Comparison of ENCODE assay signal across 8 cellular contexts in genomic region chr1:25544819-25545218, GRCh38. TPM values are rescaled to one million over a fixed set of nuclear protein-coding genes. Genes with fewer than 3 reads are reported as not detected.
A peak's percentile ranks its signal among the peaks of the same experiment; 100 is the strongest.
DNase-seq lines count a peak whose midpoint lies in the region; TF ChIP-seq lines count a peak whose summit lies in the region.

No MANE protein-coding gene starts in this region.

- no peak overlapping the region for H2AFZ ChIP-seq in H9 (ENCODE audit: low read length)

- H2BK20ac ChIP-seq in H9 (ENCODE audit: low read depth, low read length, poor library complexity, severe bottlenecking), result no peak overlapping the region

- no peak overlapping the region for H3K23ac ChIP-seq in H9 (ENCODE audit: insufficient read length, low read depth, low read length)

- H3K4me1 ChIP-seq in H9 (ENCODE audit: insufficient read depth, low read length), result peaks cover 3% of the 10 kb centered on the region; the same call in 1 of the 2 replicates

- no peak overlapping the region for H2BK5ac ChIP-seq in H9 (ENCODE audit: insufficient read length, low read length)

- H3K56ac ChIP-seq in H9 (ENCODE audit: insufficient read length, low read depth, low read length), result no peak overlapping the region

- CTCF ChIA-PET in activated CD4-positive, alpha-beta memory T cell treated with anti-CD3 and anti-CD28 coated beads for 36 hours (lab: Charles Lee), result interaction anchor here (0.6 kb wide), 1 partner anchor 16 kb away, joined by 3 read pairs; no protein-coding TSS in a partner anchor

- POLR2A ChIA-PET in activated CD4-positive, alpha-beta memory T cell treated with anti-CD3 and anti-CD28 coated beads for 36 hours (lab: Charles Lee), result interaction anchor here (1.8 kb wide), 1 partner anchor 9 kb away, joined by 5 read pairs; no protein-coding TSS in a partner anchor

- no peak overlapping the region for H4K8ac ChIP-seq in H9 (replicated peaks; ENCODE audit: insufficient read length, low read depth, low read length)

- H3K27ac Mint-ChIP-seq in H9, result no peak overlapping the region
- H3K27ac Mint-ChIP-seq in activated CD4-positive, alpha-beta memory T cell treated with anti-CD3 and anti-CD28 coated beads for 36 hours, result peak overlapping the region; percentile 64

- peaks cover 9% of the 10 kb centered on the region for H3K27me3 Mint-ChIP-seq in H9 (ENCODE audit: low read depth)
- H3K27me3 Mint-ChIP-seq in activated CD4-positive, alpha-beta memory T cell treated with anti-CD3 and anti-CD28 coated beads for 36 hours, result no peaks in the 10 kb centered on the region

- WGBS in H9 (ENCODE audit: extremely low coverage, insufficient read length, low lambda C conversion rate), result no CpG with 5 or more reads among the region's 6 CpGs

- H3K4me1 Mint-ChIP-seq in H9, result peaks cover 15 to 18% of the 10 kb centered on the region in 2 experiments
- peaks cover 46% of the 10 kb centered on the region for H3K4me1 Mint-ChIP-seq in activated CD4-positive, alpha-beta memory T cell treated with anti-CD3 and anti-CD28 coated beads for 36 hours (ENCODE audit: low read depth)

- no peak overlapping the region for H3T11ph ChIP-seq in H9 (ENCODE audit: low read length)

- intact Hi-C loops in activated CD4-positive, alpha-beta memory T cell treated with anti-CD3 and anti-CD28 coated beads for 36 hours (cut with micrococcal nuclease), result loop anchor here (5.0 kb wide), 2 partner anchors 62 to 132 kb away; no protein-coding TSS in a partner anchor
- intact Hi-C loops in posterior cingulate gyrus (cut with DNase I), result loop anchor here (10.0 kb wide), 1 partner anchor 250 kb away; no protein-coding TSS in a partner anchor

- no peak overlapping the region for H2BK120ac ChIP-seq in H9 (ENCODE audit: low read depth, low read length, poor library complexity, severe bottlenecking)

- no peak overlapping the region for H3K4me2 ChIP-seq in H9 (ENCODE audit: insufficient read depth, insufficient read length, low read length)

- no peak overlapping the region for H2AK5ac ChIP-seq in H9 (ENCODE audit: insufficient read length, low read length)

- H2BK15ac ChIP-seq in H9 (ENCODE audit: low read depth, low read length), result no peak overlapping the region

- H4K20me1 ChIP-seq in H9 (ENCODE audit: control insufficient read depth, insufficient read depth, insufficient read length), result no peaks in the 10 kb centered on the region

- H3K79me2 ChIP-seq in H9 (ENCODE audit: insufficient read depth, low read length), result no peaks in the 10 kb centered on the region

- no peak overlapping the region for H3K4ac ChIP-seq in H9 (ENCODE audit: low read depth, low read length)

- no peak overlapping the region for H2BK12ac ChIP-seq in H9 (ENCODE audit: insufficient read length, low read depth, low read length)

- no peaks in the 10 kb centered on the region for H3K9me3 Mint-ChIP-seq in H9
- no peaks in the 10 kb centered on the region for H3K9me3 Mint-ChIP-seq in activated CD4-positive, alpha-beta memory T cell treated with anti-CD3 and anti-CD28 coated beads for 36 hours

- peaks cover 6% of the 10 kb centered on the region for H3K23me2 ChIP-seq in H9 (ENCODE audit: insufficient read length, low read depth, low read length, poor library complexity, severe bottlenecking)

- DNase-seq in H9 (no peak), glomerular visceral epithelial cell (ENCODE audit: extremely low spot score) (peak; percentile 55), posterior cingulate gyrus (peak in 9 of 10 donors; percentile 45 to 94 (median 64)), Kasumi-1 (lab: John Stamatoyannopoulos, UW) (no peak), NCI-H446 treated with DMSO at 0.1 percent for 48 hours (lab: John Stamatoyannopoulos, UW) (no peak), NCI-H2107 (lab: John Stamatoyannopoulos, UW) (no peak), NCI-H345 (lab: John Stamatoyannopoulos, UW) (no peak)
- no peak for DNase-seq in activated CD4-positive, alpha-beta memory T cell treated with anti-CD3 and anti-CD28 coated beads for 36 hours

- H3K9me3 ChIP-seq in H9 (ENCODE audit: control insufficient read depth, low read depth, low read length), result no peaks in the 10 kb centered on the region

- no peak overlapping the region for H3K14ac ChIP-seq in H9 (ENCODE audit: insufficient read depth, low read length)

- H4K5ac ChIP-seq in H9 (ENCODE audit: insufficient read length, low read depth, low read length), result no peak overlapping the region

- TF ChIP-seq CTCF in H9 (conservative IDR thresholded peaks at IDR 0.05), result no peak

- no peak overlapping the region for H3K27ac ChIP-seq in H9 (ENCODE audit: insufficient read length, low read depth, low read length)

- H4K91ac ChIP-seq in H9 (ENCODE audit: insufficient read length, low read depth, low read length), result no peak overlapping the region

- H3K79me1 ChIP-seq in H9 (ENCODE audit: insufficient read depth, low read depth, low read length, poor library complexity, severe bottlenecking), result no peaks in the 10 kb centered on the region

- no peaks in the 10 kb centered on the region; the same call in 1 of the 2 replicates for H3K27me3 ChIP-seq in H9 (ENCODE audit: insufficient read depth, low read length)

- H3K4me3 Mint-ChIP-seq in H9, result peak overlapping the region; percentile 65 to 81
- peak overlapping the region; percentile 81 for H3K4me3 Mint-ChIP-seq in activated CD4-positive, alpha-beta memory T cell treated with anti-CD3 and anti-CD28 coated beads for 36 hours

- no peak overlapping the region for H3K18ac ChIP-seq in H9 (ENCODE audit: insufficient read length, low read depth, low read length)

- no peaks in the 10 kb centered on the region for H3K36me3 Mint-ChIP-seq in H9 (ENCODE audit: insufficient read depth in 1 of 3, low read depth in 3 of 3)
- no peaks in the 10 kb centered on the region for H3K36me3 Mint-ChIP-seq in activated CD4-positive, alpha-beta memory T cell treated with anti-CD3 and anti-CD28 coated beads for 36 hours

- H3K9ac ChIP-seq in H9 (ENCODE audit: extremely low read depth, insufficient read length, low read length), result no peak overlapping the region

RNA-seq across cellular contexts. Expression of gene LDLRAP1, which starts 1.4 kb away (rescaled TPM):
- 15.7 and 18.9 TPM in 2 replicates for total RNA-seq in H9 (2021)
- 10 to 100 TPM; 11.9 to 14.8 TPM for total RNA-seq in activated CD4-positive, alpha-beta memory T cell treated with anti-CD3 and anti-CD28 coated beads for 36 hours

Comparison
In these comparisons a context has a peak if more than half of its experiments do, and no peak if none do; other contexts are left out.
1. DNase-seq: peak in glomerular visceral epithelial cell (single experiment) and posterior cingulate gyrus (9 of 10); none in H9 (single experiment), activated CD4-positive, alpha-beta memory T cell treated with anti-CD3 and anti-CD28 coated beads for 36 hours (single experiment), Kasumi-1 (0 of 2), NCI-H446 treated with DMSO at 0.1 percent for 48 hours (single experiment), NCI-H2107 (single experiment) and NCI-H345 (single experiment).